ENCODE assay signal across 8 cellular contexts in the genomic region with DNA sequence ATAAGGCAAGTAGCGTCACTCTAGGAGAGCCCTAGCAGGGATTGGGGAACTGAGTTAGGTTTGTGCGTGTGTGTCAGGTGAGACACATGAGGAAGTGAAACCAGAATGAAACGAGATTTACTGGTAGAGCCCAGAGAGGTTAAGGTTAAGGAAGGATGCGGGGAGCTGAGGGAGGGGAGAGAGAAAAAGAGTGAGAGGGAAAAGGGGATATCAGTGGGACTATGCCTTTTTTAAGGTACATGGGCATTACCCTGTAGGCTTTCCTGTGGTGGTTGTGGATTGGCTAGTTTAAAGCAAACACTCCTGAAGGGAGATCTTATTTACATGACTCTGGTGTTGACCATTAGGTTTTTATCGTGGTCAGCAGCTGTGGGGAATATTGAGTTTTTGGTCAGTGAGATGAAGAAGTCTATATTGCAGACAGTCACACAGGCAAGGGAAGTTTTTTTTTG. TPM values are rescaled to one million over a fixed set of nuclear protein-coding genes. Genes with fewer than 3 reads are reported as not detected.
DNase-seq lines count a peak whose midpoint lies in the region; ATAC-seq and TF ChIP-seq lines count a peak whose summit lies in the region.

No MANE protein-coding gene starts in this region.

- in situ Hi-C loops in IMR-90 (cut with MboI; ENCODE audit: low sequenced_read_pairs), result no loop called here

- no peak overlapping the region for H3K14ac ChIP-seq in IMR-90 (replicated peaks; ENCODE audit: low read depth, low read length)

- intact Hi-C loops in IMR-90 (cut with micrococcal nuclease), result no loop called here
- intact Hi-C loops in lower lobe of right lung (cut with DNase I), result no loop called here
- intact Hi-C loops in aorta (cut with DNase I), result no loop called here

- TF ChIP-seq POLR2A in IMR-90 (IDR thresholded peaks at IDR 0.05; ENCODE audit: low read depth, low read length), result no peak

- dilution Hi-C loops in IMR-90 (cut with HindIII; ENCODE audit: low sequenced_read_pairs, unreplicated experiment), result no loop called here

- H2AK5ac ChIP-seq in IMR-90 (ENCODE audit: low read depth, low read length), result no peak overlapping the region

- no peak overlapping the region for H3K56ac ChIP-seq in IMR-90 (ENCODE audit: extremely low read depth, insufficient read depth, low read length)

- H2AK9ac ChIP-seq in IMR-90 (replicated peaks; ENCODE audit: low read depth, low read length, poor library complexity), result no peak overlapping the region

- POLR2A ChIA-PET in IMR-90 (lab: Charles Lee; ENCODE audit: unreplicated experiment), result interaction anchor here (1.1 kb wide), 1 partner anchor 10 kb away, joined by 3 read pairs; no protein-coding TSS in a partner anchor

- ATAC-seq in GM18861 (IDR thresholded peaks at IDR 0.05; ENCODE audit: unreplicated experiment), result peak; percentile 100
- peak; percentile 100 for ATAC-seq in GM21723 (IDR thresholded peaks at IDR 0.05; ENCODE audit: unreplicated experiment)
- no peak for ATAC-seq in IMR-90 (ENCODE audit: low read depth)
- ATAC-seq in lower lobe of right lung, result peak; percentile 62 to 68
- no peak for ATAC-seq in aorta (ENCODE audit: low FRiP score)

- TF ChIP-seq CTCF in IMR-90 (conservative IDR thresholded peaks at IDR 0.05; ENCODE audit: low read depth, low read length) (no peak), lower lobe of right lung (IDR thresholded peaks at IDR 0.05) (no peak)

- H3K36me3 ChIP-seq in IMR-90 (ENCODE audit: control insufficient read depth, insufficient read depth, low read length) (peaks cover 3% of the 10 kb centered on the region; the same call in 1 of the 2 replicates), lower lobe of right lung (no peaks in the 10 kb centered on the region), aorta (ENCODE audit: control insufficient read depth in 1 of 2, insufficient read depth in 2 of 2, low read length in 1 of 2) (no peaks in the 10 kb centered on the region)

- no peak for TF ChIP-seq RAD21 in IMR-90 (IDR thresholded peaks at IDR 0.05; ENCODE audit: low read length)

- no peak overlapping the region for H3K9ac ChIP-seq in IMR-90 (ENCODE audit: low read depth, low read length)

- peaks cover 8% of the 10 kb centered on the region for H3K4me1 ChIP-seq in IMR-90 (ENCODE audit: control insufficient read depth, insufficient read depth, low read length)
- peaks cover 29% of the 10 kb centered on the region for H3K4me1 ChIP-seq in lower lobe of right lung
- peaks cover 6 to 8% of the 10 kb centered on the region in 2 donors for H3K4me1 ChIP-seq in aorta (ENCODE audit: control insufficient read depth in 1 of 2, insufficient read depth in 2 of 2, low read length in 2 of 2)

- no peak overlapping the region for H3K4ac ChIP-seq in IMR-90 (ENCODE audit: low read depth, low read length)

- 0 out of 2 replicates have a peak, but pooled peaks cover 6% of the 10 kb centered on the region for H3K9me1 ChIP-seq in IMR-90 (ENCODE audit: insufficient read depth, low read length)

- H2AFZ ChIP-seq in IMR-90 (replicated peaks; ENCODE audit: low read length, poor library complexity), result no peak overlapping the region

- H3K79me1 ChIP-seq in IMR-90 (ENCODE audit: low read depth in 1 of 2, low read length in 2 of 2), result peaks cover 18 to 60% of the 10 kb centered on the region in 2 experiments

- DNase-seq in IMR-90, result no peak
- no peak for DNase-seq in lower lobe of right lung
- DNase-seq in NCI-H2171 treated with DMSO at 0.1 percent for 48 hours (lab: John Stamatoyannopoulos, UW), result no peak
- DNase-seq in islet precursor cell, result no peak
- DNase-seq in NCI-H1417 (lab: John Stamatoyannopoulos, UW), result no peak
- DNase-seq in aorta, result no peak

- H4K5ac ChIP-seq in IMR-90 (ENCODE audit: low read depth, low read length), result no peak overlapping the region

- no peak overlapping the region for H3K23ac ChIP-seq in IMR-90 (ENCODE audit: low read depth, low read length)

- H3K9me3 ChIP-seq in IMR-90 (ENCODE audit: control insufficient read depth, insufficient read depth, low read length), result no peaks in the 10 kb centered on the region
- no peaks in the 10 kb centered on the region for H3K9me3 ChIP-seq in lower lobe of right lung
- no peaks in the 10 kb centered on the region for H3K9me3 ChIP-seq in aorta (ENCODE audit: control insufficient read depth, low read length)

- H2BK5ac ChIP-seq in IMR-90 (ENCODE audit: low read depth, low read length, poor library complexity, severe bottlenecking), result no peak overlapping the region

- no peaks in the 10 kb centered on the region for H3K27me3 ChIP-seq in IMR-90 (ENCODE audit: control insufficient read depth, insufficient read depth, low read length)
- H3K27me3 ChIP-seq in lower lobe of right lung (ENCODE audit: low read depth), result no peaks in the 10 kb centered on the region
- no peaks in the 10 kb centered on the region for H3K27me3 ChIP-seq in aorta (ENCODE audit: control insufficient read depth in 1 of 2, insufficient read depth in 2 of 2, low read length in 1 of 2)

- no peak overlapping the region for H2BK20ac ChIP-seq in IMR-90 (ENCODE audit: low read depth, low read length)

- H2BK120ac ChIP-seq in IMR-90 (ENCODE audit: low read depth, low read length), result no peak overlapping the region

- H3K4me2 ChIP-seq in IMR-90 (ENCODE audit: low read depth, low read length), result no peak overlapping the region

- no peak overlapping the region for H3K18ac ChIP-seq in IMR-90 (ENCODE audit: low read depth, low read length)

- H4K8ac ChIP-seq in IMR-90 (ENCODE audit: low read depth in 2 of 2, low read length in 2 of 2), result no peak overlapping the region

- CTCF ChIA-PET in IMR-90 (lab: Yijun Ruan, JAX), result no interaction called here

- no TSS peak for BruUV-seq in IMR-90 (replicated peaks; lab: Mats Ljungman, UMichigan)

- H3K4me3 ChIP-seq in IMR-90 (ENCODE audit: insufficient read depth, low read depth, low read length) (no peak overlapping the region), lower lobe of right lung (no peak overlapping the region), aorta (ENCODE audit: low read length in 2 of 2) (no peak overlapping the region)

- 0 out of 3 replicates have a peak overlapping the region, but pooled peaks have one; percentile 2 for H2BK15ac ChIP-seq in IMR-90 (ENCODE audit: low read depth, low read length)

- no peak overlapping the region for H4K91ac ChIP-seq in IMR-90 (ENCODE audit: insufficient read depth, low read depth, low read length)

- H3K27ac ChIP-seq in IMR-90 (ENCODE audit: insufficient read depth, low read length) (no peak overlapping the region), lower lobe of right lung (no peak overlapping the region), aorta (ENCODE audit: low read depth in 1 of 2, low read length in 2 of 2) (no peak overlapping the region)

- peaks cover 40% of the 10 kb centered on the region; the same call in 1 of the 2 replicates for H4K20me1 ChIP-seq in IMR-90 (ENCODE audit: insufficient read depth, low read length)

- 60% methylated on average over 5 of the region's 5 CpGs; no CpG with 5 or more reads in 1 of the 2 experiments for WGBS in IMR-90 (ENCODE audit: extremely low coverage in 2 of 2, insufficient read length in 1 of 2), 2 experiments
- 86 to 87% methylated on average over 5 of the region's 5 CpGs for WGBS in aorta, 2 donors

TF ChIP-seq in IMR-90, 13 proteins besides CTCF, POLR2A, EP300 and RAD21:
- TF ChIP-seq USF2 (IDR thresholded peaks at IDR 0.05; ENCODE audit: low read depth, low read length), result no peak
- no peak for TF ChIP-seq MXI1 (IDR thresholded peaks at IDR 0.05; ENCODE audit: borderline replicate concordance, low read depth, low read length)
- TF ChIP-seq, protein P1, sequence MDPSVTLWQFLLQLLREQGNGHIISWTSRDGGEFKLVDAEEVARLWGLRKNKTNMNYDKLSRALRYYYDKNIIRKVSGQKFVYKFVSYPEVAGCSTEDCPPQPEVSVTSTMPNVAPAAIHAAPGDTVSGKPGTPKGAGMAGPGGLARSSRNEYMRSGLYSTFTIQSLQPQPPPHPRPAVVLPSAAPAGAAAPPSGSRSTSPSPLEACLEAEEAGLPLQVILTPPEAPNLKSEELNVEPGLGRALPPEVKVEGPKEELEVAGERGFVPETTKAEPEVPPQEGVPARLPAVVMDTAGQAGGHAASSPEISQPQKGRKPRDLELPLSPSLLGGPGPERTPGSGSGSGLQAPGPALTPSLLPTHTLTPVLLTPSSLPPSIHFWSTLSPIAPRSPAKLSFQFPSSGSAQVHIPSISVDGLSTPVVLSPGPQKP (IDR thresholded peaks at IDR 0.05; ENCODE audit: borderline replicate concordance, low read depth, low read length), result no peak
- TF ChIP-seq RCOR1 (IDR thresholded peaks at IDR 0.05; ENCODE audit: insufficient replicate concordance, low read length), result no peak
- TF ChIP-seq SMC3 (IDR thresholded peaks at IDR 0.05; ENCODE audit: low read depth, low read length), result no peak
- no peak for TF ChIP-seq BHLHE40 (IDR thresholded peaks at IDR 0.05; ENCODE audit: low read depth, low read length)
- no peak for TF ChIP-seq MAZ (IDR thresholded peaks at IDR 0.05; ENCODE audit: borderline replicate concordance, low read depth, low read length)
- no peak for TF ChIP-seq MAFK (IDR thresholded peaks at IDR 0.05; ENCODE audit: low read depth, low read length)
- TF ChIP-seq CEBPB (IDR thresholded peaks at IDR 0.05; ENCODE audit: low read depth, low read length), result no peak
- TF ChIP-seq NFE2L2 (IDR thresholded peaks at IDR 0.05; ENCODE audit: low read depth, low read length), result no peak
- no peak for TF ChIP-seq CHD1 (IDR thresholded peaks at IDR 0.05; ENCODE audit: low read depth, low read length)
- TF ChIP-seq RFX5 (IDR thresholded peaks at IDR 0.05; ENCODE audit: low read depth, low read length), result no peak

RNA-seq across cellular contexts. Expression of gene ZDHHC17, which starts 13.9 kb away (rescaled TPM):
- total RNA-seq in IMR-90 (2012; rRNA removed) (86.4 and 125 TPM in 2 replicates), lower lobe of right lung (27.9 TPM), aorta (10 to 100 TPM; 47.1 to 52.2 TPM)
- polyA plus RNA-seq in IMR-90 (2012; rRNA removed) (23.3 and 24.8 TPM in 2 replicates), aorta (10 to 100 TPM in 1 of 2 donors, 1 to 10 TPM in 1; 5.4 to 23.1 TPM)
- 3.4 and 4.4 TPM in 2 replicates for polyA plus RNA-seq in IMR-90 (2012; cell fraction: cytosol; rRNA removed)
- polyA plus RNA-seq in IMR-90 (2012; cell fraction: nucleus; rRNA removed; ENCODE audit: low replicate concordance), result 13.2 and 134 TPM in 2 replicates

Comparison
In these comparisons a context has a peak if more than half of its experiments do, and no peak if none do; other contexts are left out.
1. ATAC-seq: peak in GM18861 (single experiment), GM21723 (single experiment) and lower lobe of right lung (2 of 2); none in IMR-90 (single experiment) and aorta (single experiment).